1 cellular context compared by ENCODE assay signal in genomic region chr17:76104140-76104895, GRCh38.
TF ChIP-seq lines count a peak whose summit lies in the region.

No MANE protein-coding gene starts in this region.

TF ChIP-seq in H1, 55 proteins besides CTCF, POLR2A, EP300 and RAD21:
- TF ChIP-seq TCF12 (IDR thresholded peaks at IDR 0.05; ENCODE audit: low read depth, low read length) (no peak), CHD2 (IDR thresholded peaks at IDR 0.05; ENCODE audit: low read length) (no peak), SIN3A (conservative IDR thresholded peaks at IDR 0.05 in 1 of 2, IDR thresholded peaks at IDR 0.05 in 1 of 2; ENCODE audit: low read depth in 1 of 2, low read length in 2 of 2) (no peak), POLR2AphosphoS5 (IDR thresholded peaks at IDR 0.05; ENCODE audit: low read depth, low read length) (no peak), SP2 (IDR thresholded peaks at IDR 0.05; ENCODE audit: low read length) (no peak), CHD1 (IDR thresholded peaks at IDR 0.05; ENCODE audit: low read depth, low read length) (no peak), ATF2 (IDR thresholded peaks at IDR 0.05; ENCODE audit: low read length) (no peak), CTBP2 (IDR thresholded peaks at IDR 0.05; ENCODE audit: borderline replicate concordance, insufficient read depth, insufficient read length, low read length) (no peak), GABPA (IDR thresholded peaks at IDR 0.05; ENCODE audit: borderline replicate concordance, insufficient read depth, low read length) (no peak), ATF3 (IDR thresholded peaks at IDR 0.05; ENCODE audit: insufficient read depth, low read depth, low read length) (no peak)
